20 cellular contexts compared by ENCODE assay signal in the genomic region with DNA sequence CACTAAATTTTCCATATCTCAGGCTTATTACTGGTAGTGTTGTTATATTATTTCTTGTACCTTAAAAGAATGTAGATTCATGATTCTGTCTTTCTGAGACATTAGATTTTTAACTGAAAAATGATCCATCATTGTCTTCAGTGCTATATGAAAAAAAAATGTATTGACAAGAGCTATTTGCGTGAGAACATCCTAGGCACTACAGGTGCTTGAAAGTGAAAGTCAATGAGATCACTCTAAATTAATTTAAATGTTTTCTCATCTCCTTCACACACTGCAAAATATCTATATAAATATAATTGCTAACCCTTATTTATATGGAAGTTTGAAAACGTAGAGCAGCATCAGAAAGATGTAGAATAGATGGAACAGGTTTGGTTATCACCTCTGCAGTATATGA.
DNase-seq lines count a peak whose midpoint lies in the region; ATAC-seq, FAIRE-seq and TF ChIP-seq lines count a peak whose summit lies in the region.
"Had no signal": no experiment of that assay in that cellular context is flagged by ENCODE, and none has a peak within 500 bp of the region (broad histone marks: within the 10 kb centered on the region; RNA-seq: fewer than 3 reads in every experiment).

No MANE protein-coding gene starts in this region.

- no peaks in the 10 kb centered on the region for H3K9me3 ChIP-seq in GM12878 (replicated peaks; ENCODE audit: control insufficient read depth, insufficient read depth, low read length)
- no peaks in the 10 kb centered on the region for H3K9me3 ChIP-seq in MM.1S (replicated peaks; ENCODE audit: insufficient read depth, low read length)
- H3K9me3 ChIP-seq: BLaER1, Caco-2, HAP-1 had no signal

- no peaks in the 10 kb centered on the region for H3K9me2 ChIP-seq in MM.1S (replicated peaks; ENCODE audit: insufficient read depth, low read length)

- H4K20me1 ChIP-seq in GM12878 (ENCODE audit: control insufficient read depth, insufficient read depth) (no peaks in the 10 kb centered on the region), MM.1S (ENCODE audit: insufficient read depth, low read length) (no peaks in the 10 kb centered on the region)
- H4K20me1 ChIP-seq: BLaER1 had no signal

- CTCF ChIA-PET in GM12878 (lab: Yijun Ruan, JAX) (no interaction called here), WTC11 (lab: Charles Lee) (no interaction called here)

- H2AFZ ChIP-seq in GM12878 (ENCODE audit: control insufficient read depth, low read depth, low read length) (no peak overlapping the region), MM.1S (ENCODE audit: low read length) (no peak overlapping the region)

- SMC1A ChIA-PET in GM12878 (lab: Charles Lee; ENCODE audit: uncharacterized antibody, unreplicated experiment), result interaction anchor here (0.7 to 1.8 kb wide), 4 partner anchors 9 to 118 kb away, joined by 3 to 4 read pairs (median 3); no protein-coding TSS in a partner anchor

- H3K36me3 Mint-ChIP-seq in WTC11, result no peaks in the 10 kb centered on the region
- H3K36me3 Mint-ChIP-seq: CD4-positive, CD25-positive, alpha-beta regulatory T cell; CD8-positive, alpha-beta T cell had no signal

- H3K4me1 ChIP-seq in GM12878 (ENCODE audit: control insufficient read depth, insufficient read depth, low read length) (no peaks in the 10 kb centered on the region), MM.1S (ENCODE audit: low read length) (no peaks in the 10 kb centered on the region)
- H3K4me1 ChIP-seq: BLaER1, Caco-2, HAP-1 had no signal

- POLR2A ChIA-PET in GM12878 (lab: Charles Lee) (interaction anchor here (0.6 kb wide), 1 partner anchor 1180 kb away, joined by 3 read pairs; no protein-coding TSS in a partner anchor), WTC11 (lab: Charles Lee) (no interaction called here)

- H3K36me3 ChIP-seq in GM06990 (ENCODE audit: control insufficient read depth, insufficient read depth, low read length), result no peaks in the 10 kb centered on the region
- no peaks in the 10 kb centered on the region for H3K36me3 ChIP-seq in GM12878 (ENCODE audit: control insufficient read depth in 2 of 2, insufficient read depth in 2 of 2, low read length in 1 of 2)
- no peaks in the 10 kb centered on the region for H3K36me3 ChIP-seq in MM.1S (replicated peaks; ENCODE audit: insufficient read depth, low read length)
- H3K36me3 ChIP-seq: BLaER1, HAP-1 had no signal

- ATAC-seq in GM18867 (IDR thresholded peaks at IDR 0.05; ENCODE audit: unreplicated experiment) (peak; percentile 61), GM12878 (no peak), WTC11 (no peak)
- ATAC-seq: CD8-positive, alpha-beta T cell had no signal

- no peaks in the 10 kb centered on the region for H3F3A ChIP-seq in MM.1S (ENCODE audit: insufficient read depth, low read length)

- H3K27ac ChIP-seq in GM12878 (ENCODE audit: control insufficient read depth, insufficient read depth) (no peak overlapping the region), MM.1S (ENCODE audit: low read length) (no peak overlapping the region)
- H3K27ac ChIP-seq: BLaER1, C4-2B had no signal

- no peak overlapping the region for H3K4me2 ChIP-seq in GM12878 (ENCODE audit: control insufficient read depth, insufficient read depth)
- H3K4me2 ChIP-seq in MM.1S (ENCODE audit: low read depth, low read length), result no peak overlapping the region
- H3K4me2 ChIP-seq: BLaER1 had no signal

- intact Hi-C loops in GM12878 (cut with micrococcal nuclease; ENCODE audit: unreplicated experiment), result no loop called here

- BruUV-seq in GM12878 (replicated peaks; lab: Mats Ljungman, UMichigan), result no TSS peak

- H3K9me3 Mint-ChIP-seq in WTC11, result peaks cover 5% of the 10 kb centered on the region

- TF ChIP-seq CTCF in GM06990 (IDR thresholded peaks at IDR 0.05; ENCODE audit: insufficient read depth, low read length, poor library complexity, severe bottlenecking), result no peak
- no peak for TF ChIP-seq CTCF in GM12865 (IDR thresholded peaks at IDR 0.05; ENCODE audit: insufficient read depth, low read depth, low read length, missing control alignments)
- TF ChIP-seq CTCF in GM12878 (IDR thresholded peaks at IDR 0.05 in 2 of 3, conservative IDR thresholded peaks at IDR 0.05 in 1 of 3; ENCODE audit: control insufficient read depth in 2 of 3, extremely low read depth in 1 of 3, insufficient read depth in 1 of 3, low read depth in 3 of 3, low read length in 3 of 3), result no peak
- TF ChIP-seq CTCF in WTC11 (IDR thresholded peaks at IDR 0.05), result no peak
- TF ChIP-seq CTCF in MM.1S (IDR thresholded peaks at IDR 0.05; ENCODE audit: low read length), result no peak

- no peak overlapping the region for H3K4me3 ChIP-seq in GM06990 (replicated peaks; ENCODE audit: low read depth, low read length)
- no peak overlapping the region for H3K4me3 ChIP-seq in GM12865 (ENCODE audit: low read depth, low read length)
- no peak overlapping the region for H3K4me3 ChIP-seq in GM12878
- H3K4me3 ChIP-seq in MM.1S (ENCODE audit: low read length), result no peak overlapping the region
- H3K4me3 ChIP-seq: BLaER1, HAP-1 had no signal

- TF ChIP-seq EP300 in GM12878 (IDR thresholded peaks at IDR 0.05; ENCODE audit: borderline replicate concordance in 1 of 2, control insufficient read depth in 1 of 2, low read depth in 2 of 2, low read length in 2 of 2), result no peak

- H3K27ac Mint-ChIP-seq in WTC11, result no peak overlapping the region
- H3K27ac Mint-ChIP-seq: B cell; CD4-positive, CD25-positive, alpha-beta regulatory T cell; CD8-positive, alpha-beta T cell; HFFc6 had no signal

- in situ Hi-C loops in GM12878 (cut with MboI), result no loop called here

- RAD21 ChIA-PET in GM12878 (lab: Charles Lee; ENCODE audit: unreplicated experiment), result no interaction called here

- no peak overlapping the region for H3K4me3 Mint-ChIP-seq in WTC11
- H3K4me3 Mint-ChIP-seq: B cell; CD4-positive, CD25-positive, alpha-beta regulatory T cell; CD8-positive, alpha-beta T cell; HFFc6 had no signal

- no peaks in the 10 kb centered on the region for H3K4me1 Mint-ChIP-seq in WTC11
- H3K4me1 Mint-ChIP-seq: B cell; CD4-positive, CD25-positive, alpha-beta regulatory T cell had no signal

- H3K9ac ChIP-seq in GM12878 (ENCODE audit: control insufficient read depth, insufficient read depth, low read length) (no peak overlapping the region), MM.1S (ENCODE audit: low read length) (no peak overlapping the region)
- H3K9ac ChIP-seq: BLaER1 had no signal

- H3K79me2 ChIP-seq in GM12878 (ENCODE audit: control insufficient read depth, insufficient read depth, low read length) (no peaks in the 10 kb centered on the region), MM.1S (ENCODE audit: low read length) (no peaks in the 10 kb centered on the region)

- no peak for TF ChIP-seq POLR2A in GM12878 (IDR thresholded peaks at IDR 0.05; ENCODE audit: low read depth, low read length)

- FAIRE-seq in GM12878 (lab: Jason Lieb, UNC) (no peak), frontal cortex (lab: Jason Lieb, UNC) (no peak)
- FAIRE-seq: G401.6, GM18507 had no signal

- TF ChIP-seq RAD21 in GM12878 (IDR thresholded peaks at IDR 0.05; ENCODE audit: insufficient read depth, low read depth, low read length), result no peak

- no peaks in the 10 kb centered on the region for H3K27me3 Mint-ChIP-seq in WTC11 (ENCODE audit: low read depth)
- H3K27me3 Mint-ChIP-seq: B cell; CD4-positive, CD25-positive, alpha-beta regulatory T cell had no signal

- H3K27me3 ChIP-seq in GM06990 (replicated peaks; ENCODE audit: control insufficient read depth, insufficient read depth, low read length), result no peaks in the 10 kb centered on the region
- H3K27me3 ChIP-seq in GM12878 (replicated peaks in 1 of 2; ENCODE audit: control insufficient read depth in 2 of 2, insufficient read depth in 2 of 2, low read length in 1 of 2), result no peaks in the 10 kb centered on the region
- H3K27me3 ChIP-seq in MM.1S (replicated peaks; ENCODE audit: insufficient read depth, low read length), result no peaks in the 10 kb centered on the region
- H3K27me3 ChIP-seq: BLaER1 had no signal

- WGBS in GM12878 (ENCODE audit: insufficient coverage, insufficient replicate concordance, low lambda C conversion rate, missing lambda C conversion rate), result 19% methylated on average over 2 of the region's 2 CpGs

- DNase-seq in GM06990 (ENCODE audit: extremely low read depth, insufficient read length) (peak; percentile 5), GM12865 (ENCODE audit: low read depth) (peak; percentile 30), GM12878 (ENCODE audit: low read depth, low spot score) (no peak), frontal cortex (ENCODE audit: low spot score in 2 of 2) (no peak), WTC11 (ENCODE audit: low spot score) (no peak), MM.1S (no peak)
- DNase-seq: Caco-2; CD4-positive, CD25-positive, alpha-beta regulatory T cell; CD8-positive, alpha-beta T cell; DMS153; DND-41; GOT3; HFFc6 had no signal

TF ChIP-seq in GM12878, 131 proteins besides CTCF, POLR2A, EP300 and RAD21 (continues in another document):
- no peak for TF ChIP-seq SPI1 (IDR thresholded peaks at IDR 0.05; ENCODE audit: borderline replicate concordance, insufficient read depth, low read depth, low read length)
- TF ChIP-seq IKZF2 (IDR thresholded peaks at IDR 0.05), result no peak
- TF ChIP-seq SIN3A (IDR thresholded peaks at IDR 0.05; ENCODE audit: low read depth, low read length), result no peak
- no peak for TF ChIP-seq NFXL1 (IDR thresholded peaks at IDR 0.05; ENCODE audit: borderline replicate concordance)
- TF ChIP-seq POU2F2 (IDR thresholded peaks at IDR 0.05; ENCODE audit: borderline replicate concordance, low read depth, low read length), result no peak
- TF ChIP-seq FOXM1 (IDR thresholded peaks at IDR 0.05; ENCODE audit: low read depth, low read length), result peak; percentile 38; the same call in 1 of the 2 replicates

TF ChIP-seq in WTC11, 78 proteins besides CTCF, POLR2A, EP300 and RAD21:
- TF ChIP-seq JAZF1 (CRISPR knock-in tag; IDR thresholded peaks at IDR 0.05) (no peak), FOXP1 (CRISPR knock-in tag; IDR thresholded peaks at IDR 0.05; ENCODE audit: borderline replicate concordance) (no peak), FOXJ3 (CRISPR knock-in tag; IDR thresholded peaks at IDR 0.05; ENCODE audit: borderline replicate concordance) (no peak)
- TF ChIP-seq, protein P1, sequence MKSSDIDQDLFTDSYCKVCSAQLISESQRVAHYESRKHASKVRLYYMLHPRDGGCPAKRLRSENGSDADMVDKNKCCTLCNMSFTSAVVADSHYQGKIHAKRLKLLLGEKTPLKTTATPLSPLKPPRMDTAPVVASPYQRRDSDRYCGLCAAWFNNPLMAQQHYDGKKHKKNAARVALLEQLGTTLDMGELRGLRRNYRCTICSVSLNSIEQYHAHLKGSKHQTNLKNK (CRISPR knock-in tag; IDR thresholded peaks at IDR 0.05), result no peak
TF ChIP-seq in WTC11: peak in this region for 0.

Comparison
In these comparisons a context has a peak if more than half of its experiments do, and no peak if none do; other contexts are left out.
1. DNase-seq: peak in GM06990 (single experiment) and GM12865 (single experiment); none in GM12878 (single experiment), frontal cortex (0 of 2), WTC11 (single experiment) and MM.1S (single experiment).